In genomic region chr4:76984788-76985211, GRCh38 we compare ENCODE assay signal across 10 cellular contexts. TPM values are rescaled to one million over a fixed set of nuclear protein-coding genes. Genes with fewer than 3 reads are reported as not detected.
DNase-seq lines count a peak whose midpoint lies in the region; ATAC-seq and TF ChIP-seq lines count a peak whose summit lies in the region.
"Had no signal": no experiment of that assay in that cellular context is flagged by ENCODE, and none has a peak within 500 bp of the region (broad histone marks: within the 10 kb centered on the region; RNA-seq: fewer than 3 reads in every experiment).

No MANE protein-coding gene starts in this region.

- 20% methylated on average over 7 of the region's 7 CpGs for WGBS in esophagus muscularis mucosa

- H2AFZ ChIP-seq in Karpas-422 (ENCODE audit: low read length), result no peak overlapping the region

- H3K9me3 ChIP-seq in esophagus muscularis mucosa, result no peaks in the 10 kb centered on the region
- H3K9me3 ChIP-seq in Karpas-422 (ENCODE audit: low read length), result no peaks in the 10 kb centered on the region

- no peaks in the 10 kb centered on the region for H4K20me1 ChIP-seq in Karpas-422 (ENCODE audit: insufficient read depth, low read depth, low read length)

- H3K9me3 Mint-ChIP-seq in naive thymus-derived CD8-positive, alpha-beta T cell, result no peaks in the 10 kb centered on the region
- H3K9me3 Mint-ChIP-seq: memory B cell had no signal

- peak; percentile 16 for DNase-seq in 8988T
- peak; percentile 2 for DNase-seq in NCI-H69 (lab: John Stamatoyannopoulos, UW)
- DNase-seq in esophagus muscularis mucosa (ENCODE audit: extremely low spot score), result peak; percentile 94
- DNase-seq in naive thymus-derived CD8-positive, alpha-beta T cell, result no peak
- no peak for DNase-seq in Karpas-422

- H3K27me3 Mint-ChIP-seq in naive thymus-derived CD8-positive, alpha-beta T cell, result no peaks in the 10 kb centered on the region
- H3K27me3 Mint-ChIP-seq: memory B cell had no signal

- H3K9me2 ChIP-seq in Karpas-422 (replicated peaks; ENCODE audit: insufficient read depth, low read length), result no peaks in the 10 kb centered on the region

- no peak for TF ChIP-seq EP300 in esophagus muscularis mucosa (IDR thresholded peaks at IDR 0.05)

- H3K36me3 Mint-ChIP-seq in naive thymus-derived CD8-positive, alpha-beta T cell, result no peaks in the 10 kb centered on the region

- TF ChIP-seq POLR2A in esophagus muscularis mucosa (IDR thresholded peaks at IDR 0.05; ENCODE audit: low read depth), result no peak

- no peaks in the 10 kb centered on the region for H3K27me3 ChIP-seq in esophagus muscularis mucosa
- no peaks in the 10 kb centered on the region for H3K27me3 ChIP-seq in Karpas-422 (ENCODE audit: low read length)

- intact Hi-C loops in esophagus muscularis mucosa (cut with DNase I), result no loop called here

- no peak overlapping the region for H3K9ac ChIP-seq in Karpas-422 (ENCODE audit: low read length)

- H3K27ac ChIP-seq in esophagus muscularis mucosa (replicated peaks in 1 of 4) (peak overlapping the region; percentile 56 to 65 (median 58)), Karpas-422 (ENCODE audit: low read length) (no peak overlapping the region)
- H3K27ac ChIP-seq: C4-2B had no signal

- H3K79me2 ChIP-seq in Karpas-422 (ENCODE audit: low read length), result peaks cover 37% of the 10 kb centered on the region; the same call in 1 of the 2 replicates

- H3K4me3 ChIP-seq in esophagus muscularis mucosa, result no peak overlapping the region
- H3K4me3 ChIP-seq in Karpas-422 (ENCODE audit: low read length), result no peak overlapping the region

- H3K36me3 ChIP-seq in esophagus muscularis mucosa (no peaks in the 10 kb centered on the region), Karpas-422 (ENCODE audit: insufficient read depth, low read length) (no peaks in the 10 kb centered on the region)

- H3K4me2 ChIP-seq in Karpas-422 (ENCODE audit: low read depth, low read length, poor library complexity, severe bottlenecking), result no peak overlapping the region

- TF ChIP-seq CTCF in esophagus muscularis mucosa (IDR thresholded peaks at IDR 0.05), result no peak

- H3K4me1 Mint-ChIP-seq in naive thymus-derived CD8-positive, alpha-beta T cell, result peaks cover 38 to 91% (median 84%) of the 10 kb centered on the region in 4 donors

- H3K4me1 ChIP-seq in esophagus muscularis mucosa (peaks cover 21 to 61% (median 44%) of the 10 kb centered on the region in 4 donors), Karpas-422 (ENCODE audit: low read length) (no peaks in the 10 kb centered on the region)

- no peak for ATAC-seq in naive thymus-derived CD8-positive, alpha-beta T cell
- ATAC-seq in GM21447 (IDR thresholded peaks at IDR 0.05; ENCODE audit: unreplicated experiment) (no peak), HG03097 (IDR thresholded peaks at IDR 0.05; ENCODE audit: low FRiP score, unreplicated experiment) (no peak), GM21723 (IDR thresholded peaks at IDR 0.05; ENCODE audit: unreplicated experiment) (no peak)

- H3K4me3 Mint-ChIP-seq in naive thymus-derived CD8-positive, alpha-beta T cell, result peak overlapping the region in 6 of 10 donors; percentile 14 to 53 (median 36)
- H3K4me3 Mint-ChIP-seq: memory B cell had no signal

- H3K27ac Mint-ChIP-seq in naive thymus-derived CD8-positive, alpha-beta T cell, result peak overlapping the region in 6 of 10 donors; percentile 23 to 75 (median 46)
- H3K27ac Mint-ChIP-seq: memory B cell had no signal

- POLR2A ChIA-PET in naive thymus-derived CD8-positive, alpha-beta T cell (lab: Charles Lee), result no interaction called here

RNA-seq across cellular contexts. Expression of gene SEPTIN11, which starts 35.2 kb away (rescaled TPM):
- total RNA-seq in esophagus muscularis mucosa, result 100 to 1,000 TPM in 1 of 4 donors, 10 to 100 TPM in 3; 74.1 to 144 (median 86.9) TPM
- 10 to 100 TPM; 50.7 to 56.7 TPM for total RNA-seq in naive thymus-derived CD8-positive, alpha-beta T cell
- 10 to 100 TPM; 44.8 to 49.5 (median 46.0) TPM for polyA plus RNA-seq in naive thymus-derived CD8-positive, alpha-beta T cell
- 21.2 and 45.1 TPM in 2 replicates for total RNA-seq in Karpas-422 (2014; rRNA removed; shearing (Covaris generic); ENCODE audit: low replicate concordance)

Comparison
In these comparisons a context has a peak if more than half of its experiments do, and no peak if none do; other contexts are left out.
1. DNase-seq: peak in 8988T (single experiment), NCI-H69 (single experiment) and esophagus muscularis mucosa (single experiment); none in naive thymus-derived CD8-positive, alpha-beta T cell (0 of 10) and Karpas-422 (single experiment).